Comparison of ENCODE assay signal across 8 cellular contexts in genomic region chr5:139273572-139274264, GRCh38. TPM values are rescaled to one million over a fixed set of nuclear protein-coding genes. Genes with fewer than 3 reads are reported as not detected.
DNase-seq lines count a peak whose midpoint lies in the region; ATAC-seq and TF ChIP-seq lines count a peak whose summit lies in the region.

No MANE protein-coding gene starts in this region.

- peaks cover 35% of the 10 kb centered on the region for H3K4me1 ChIP-seq in HUES6 (ENCODE audit: control insufficient read depth, insufficient read depth, low read length)

- H3K27me3 ChIP-seq in HUES6 (ENCODE audit: control insufficient read depth, insufficient read depth, low read length): no peaks in the 10 kb centered on the region

- peak overlapping the region; percentile 95 for H3K27ac ChIP-seq in HUES6 (ENCODE audit: low read depth, low read length)

- peaks cover 50% of the 10 kb centered on the region for H3K36me3 Mint-ChIP-seq in activated T-helper 17 cell treated with anti-CD3 and anti-CD28 coated beads, Interleukin-2, amount 50 U/mL, for 72 hours (ENCODE audit: low read depth)
- peaks cover 16% of the 10 kb centered on the region for H3K36me3 Mint-ChIP-seq in nephron progenitor cell (ENCODE audit: low read depth)
- H3K36me3 Mint-ChIP-seq in stimulated activated naive CD8-positive, alpha-beta T cell treated with anti-CD3 and anti-CD28 coated beads, Interleukin-15, Interleukin-2, amounts not matched to agents 100 ng/mL and 50 ng/mL, for 24 hours (ENCODE audit: low read depth): peaks cover 45% of the 10 kb centered on the region

- TF ChIP-seq CTCF in fibroblast of pulmonary artery (IDR thresholded peaks at IDR 0.05; ENCODE audit: low read length, missing control alignments) (no peak), nephron progenitor cell (IDR thresholded peaks at IDR 0.05) (no peak)

- peak overlapping the region; percentile 98 for H3K9ac ChIP-seq in HUES6 (ENCODE audit: low read length)

- H3K4me1 Mint-ChIP-seq in activated T-helper 17 cell treated with anti-CD3 and anti-CD28 coated beads, Interleukin-2, amount 50 U/mL, for 72 hours: peaks cover 39% of the 10 kb centered on the region
- peaks cover 57% of the 10 kb centered on the region for H3K4me1 Mint-ChIP-seq in nephron progenitor cell
- H3K4me1 Mint-ChIP-seq in stimulated activated naive CD8-positive, alpha-beta T cell treated with anti-CD3 and anti-CD28 coated beads, Interleukin-15, Interleukin-2, amounts not matched to agents 100 ng/mL and 50 ng/mL, for 24 hours (ENCODE audit: low read depth): peaks cover 72% of the 10 kb centered on the region

- H3K36me3 ChIP-seq in HUES6 (ENCODE audit: control insufficient read depth, insufficient read depth, low read length): peaks cover 42% of the 10 kb centered on the region

- ATAC-seq in GM21447 (IDR thresholded peaks at IDR 0.05; ENCODE audit: unreplicated experiment): peak; percentile 68
- peak; percentile 95 for ATAC-seq in activated T-helper 17 cell treated with anti-CD3 and anti-CD28 coated beads, Interleukin-2, amount 50 U/mL, for 72 hours (replicated peaks)

- H3K4me3 Mint-ChIP-seq in activated T-helper 17 cell treated with anti-CD3 and anti-CD28 coated beads, Interleukin-2, amount 50 U/mL, for 72 hours: peak overlapping the region; percentile 97
- H3K4me3 Mint-ChIP-seq in nephron progenitor cell: peak overlapping the region; percentile 88
- peak overlapping the region; percentile 97 for H3K4me3 Mint-ChIP-seq in stimulated activated naive CD8-positive, alpha-beta T cell treated with anti-CD3 and anti-CD28 coated beads, Interleukin-15, Interleukin-2, amounts not matched to agents 100 ng/mL and 50 ng/mL, for 24 hours

- H3K9me3 Mint-ChIP-seq in activated T-helper 17 cell treated with anti-CD3 and anti-CD28 coated beads, Interleukin-2, amount 50 U/mL, for 72 hours: no peaks in the 10 kb centered on the region
- H3K9me3 Mint-ChIP-seq in nephron progenitor cell: no peaks in the 10 kb centered on the region
- no peaks in the 10 kb centered on the region for H3K9me3 Mint-ChIP-seq in stimulated activated naive CD8-positive, alpha-beta T cell treated with anti-CD3 and anti-CD28 coated beads, Interleukin-15, Interleukin-2, amounts not matched to agents 100 ng/mL and 50 ng/mL, for 24 hours

- H3K9me3 ChIP-seq in HUES6 (ENCODE audit: control insufficient read depth, insufficient read depth, low read depth, low read length): no peaks in the 10 kb centered on the region

- peak overlapping the region; percentile 91 for H3K27ac Mint-ChIP-seq in activated T-helper 17 cell treated with anti-CD3 and anti-CD28 coated beads, Interleukin-2, amount 50 U/mL, for 72 hours
- peak overlapping the region; percentile 95 for H3K27ac Mint-ChIP-seq in nephron progenitor cell
- H3K27ac Mint-ChIP-seq in stimulated activated naive CD8-positive, alpha-beta T cell treated with anti-CD3 and anti-CD28 coated beads, Interleukin-15, Interleukin-2, amounts not matched to agents 100 ng/mL and 50 ng/mL, for 24 hours: peak overlapping the region; percentile 98

- peak overlapping the region; percentile 92 for H3K4me3 ChIP-seq in HUES6 (ENCODE audit: low read depth, low read length)
- peak overlapping the region; percentile 80 for H3K4me3 ChIP-seq in fibroblast of pulmonary artery (replicated peaks; ENCODE audit: low read depth, low read length)

- H3K27me3 Mint-ChIP-seq in activated T-helper 17 cell treated with anti-CD3 and anti-CD28 coated beads, Interleukin-2, amount 50 U/mL, for 72 hours: no peaks in the 10 kb centered on the region
- H3K27me3 Mint-ChIP-seq in nephron progenitor cell (ENCODE audit: low read depth, poor library complexity): peaks cover 3% of the 10 kb centered on the region
- H3K27me3 Mint-ChIP-seq in stimulated activated naive CD8-positive, alpha-beta T cell treated with anti-CD3 and anti-CD28 coated beads, Interleukin-15, Interleukin-2, amounts not matched to agents 100 ng/mL and 50 ng/mL, for 24 hours: no peaks in the 10 kb centered on the region

- peak; percentile 49 for DNase-seq in DMS79 treated with DMSO at 0.1 percent for 48 hours (lab: John Stamatoyannopoulos, UW)
- DNase-seq in RKO (ENCODE audit: low spot score): peak; percentile 94
- peak; percentile 86 for DNase-seq in fibroblast of pulmonary artery (ENCODE audit: low read depth)
- DNase-seq in nephron progenitor cell: peak; percentile 91

RNA-seq across cellular contexts. Expression of gene MATR3, which starts 19.8 kb away (rescaled TPM):
- 100 to 1,000 TPM; 184 to 204 TPM for total RNA-seq in activated T-helper 17 cell treated with anti-CD3 and anti-CD28 coated beads, Interleukin-2, amount 50 U/mL, for 72 hours

Comparison
In these comparisons a context has a peak if more than half of its experiments do, and no peak if none do; other contexts are left out.
1. Peak in every context shown above with its lines: DNase-seq, ATAC-seq, H3K4me3 ChIP-seq and H3K27ac ChIP-seq.